In genomic region chr14:96362965-96363750, GRCh38 we compare ENCODE assay signal across 8 cellular contexts. TPM values are rescaled to one million over a fixed set of nuclear protein-coding genes. Genes with fewer than 3 reads are reported as not detected.
DNase-seq lines count a peak whose midpoint lies in the region; ATAC-seq and TF ChIP-seq lines count a peak whose summit lies in the region.

TSS of gene ATG2B (minus strand) at chr14:96363341. CDS start at chr14:96362976, 365 bp downstream.
TSS of gene GSKIP (plus strand) at chr14:96363526. CDS start at chr14:96382248, 18,722 bp downstream.

- H3K27me3 ChIP-seq in BE2C, result no peaks in the 10 kb centered on the region

- peak within 1 kb of the TSS; percentile 96 for H3K4me3 Mint-ChIP-seq in activated CD4-positive, alpha-beta T cell treated with anti-CD3 and anti-CD28 coated beads, Interleukin-2, amount 10 ng/mL, durations not matched to agents 24 days and 14 days

- no peak for TF ChIP-seq CTCF in BE2C (IDR thresholded peaks at IDR 0.05; ENCODE audit: low read depth, low read length)
- no peak for TF ChIP-seq CTCF in coronary artery (IDR thresholded peaks at IDR 0.05)

- H3K36me3 ChIP-seq in BE2C, result no peaks in the 10 kb centered on the region

- no peaks in the 10 kb centered on the region for H3K9me3 Mint-ChIP-seq in activated CD4-positive, alpha-beta T cell treated with anti-CD3 and anti-CD28 coated beads, Interleukin-2, amount 10 ng/mL, durations not matched to agents 24 days and 14 days

- H3K27ac ChIP-seq in coronary artery, result peak within 1 kb of the TSS; percentile 95 to 96

- H3K4me3 ChIP-seq in BE2C (ENCODE audit: low read depth, low read length) (peak within 1 kb of the TSS; percentile 97), coronary artery (peak within 1 kb of the TSS; percentile 96)

- H3K9me3 ChIP-seq in BE2C, result no peaks in the 10 kb centered on the region

- peak; percentile 51 for ATAC-seq in HG03457 (IDR thresholded peaks at IDR 0.05; ENCODE audit: unreplicated experiment)

- peaks cover 13% of the 10 kb centered on the region for H3K36me3 Mint-ChIP-seq in activated CD4-positive, alpha-beta T cell treated with anti-CD3 and anti-CD28 coated beads, Interleukin-2, amount 10 ng/mL, durations not matched to agents 24 days and 14 days (ENCODE audit: low read depth)

- no peaks in the 10 kb centered on the region for H3K27me3 Mint-ChIP-seq in activated CD4-positive, alpha-beta T cell treated with anti-CD3 and anti-CD28 coated beads, Interleukin-2, amount 10 ng/mL, durations not matched to agents 24 days and 14 days

- peaks cover 4% of the 10 kb centered on the region; the same call in 1 of the 2 replicates for H3K4me1 ChIP-seq in BE2C

- H3K4me1 Mint-ChIP-seq in activated CD4-positive, alpha-beta T cell treated with anti-CD3 and anti-CD28 coated beads, Interleukin-2, amount 10 ng/mL, durations not matched to agents 24 days and 14 days, result peaks cover 33% of the 10 kb centered on the region

- peak within 1 kb of the TSS; percentile 96 for H3K27ac Mint-ChIP-seq in activated CD4-positive, alpha-beta T cell treated with anti-CD3 and anti-CD28 coated beads, Interleukin-2, amount 10 ng/mL, durations not matched to agents 24 days and 14 days

- intact Hi-C loops in activated CD4-positive, alpha-beta T cell treated with anti-CD3 and anti-CD28 coated beads, Interleukin-2, amount 10 ng/mL, durations not matched to agents 24 days and 14 days (cut with micrococcal nuclease), result loop anchor here (1.0 to 5.0 kb wide), 4 partner anchors 28 to 829 kb away; partner anchors contain the start of genes PAPOLA and VRK1

- DNase-seq in BE2C (peak; percentile 97), GM19240 (ENCODE audit: insufficient read length, low spot score) (peak; percentile 56), NCI-H526 treated with DMSO at 0.1 percent for 48 hours (lab: John Stamatoyannopoulos, UW) (peak; percentile 76), coronary artery (ENCODE audit: low spot score) (peak; percentile 93), left kidney (ENCODE audit: low read depth, low spot score) (peak; percentile 98)
- peak; percentile 99 for DNase-seq in activated CD4-positive, alpha-beta T cell treated with anti-CD3 and anti-CD28 coated beads, Interleukin-2, amount 10 ng/mL, durations not matched to agents 24 days and 14 days
- DNase-seq in stimulated activated CD4-positive, alpha-beta T cell treated with anti-CD3 and anti-CD28 coated beads, Interleukin-1b, Interleukin-23, amount 100 ng/mL, for 48 hours, result peak; percentile 96

RNA-seq across cellular contexts. Expression of gene ATG2B, which starts in this region (rescaled TPM):
- 9.1 TPM for polyA plus RNA-seq in BE2C (2012; ENCODE audit: insufficient read depth, insufficient read length, low read depth)
- 22.8 and 26.1 TPM in 2 replicates for total RNA-seq in activated CD4-positive, alpha-beta T cell treated with anti-CD3 and anti-CD28 coated beads, Interleukin-2, amount 10 ng/mL, durations not matched to agents 24 days and 14 days

RNA-seq across cellular contexts. Expression of gene GSKIP, which starts in this region (rescaled TPM):
- 15.0 TPM for polyA plus RNA-seq in BE2C (2012; ENCODE audit: insufficient read depth, insufficient read length, low read depth)
- 16.3 and 19.3 TPM in 2 replicates for total RNA-seq in activated CD4-positive, alpha-beta T cell treated with anti-CD3 and anti-CD28 coated beads, Interleukin-2, amount 10 ng/mL, durations not matched to agents 24 days and 14 days

Comparison
In these comparisons a context has a peak if more than half of its experiments do, and no peak if none do; other contexts are left out.
1. Peak in every context shown above with its lines: DNase-seq, ATAC-seq, H3K4me3 ChIP-seq and H3K27ac ChIP-seq.